Comparison of ENCODE assay signal across 25 cellular contexts in genomic region chr1:28840928-28841544, GRCh38. TPM values are rescaled to one million over a fixed set of nuclear protein-coding genes. Genes with fewer than 3 reads are reported as not detected.
DNase-seq lines count a peak whose midpoint lies in the region; ATAC-seq and TF ChIP-seq lines count a peak whose summit lies in the region.
"Had no signal": no experiment of that assay in that cellular context is flagged by ENCODE, and none has a peak within 500 bp of the region (broad histone marks: within the 10 kb centered on the region; RNA-seq: fewer than 3 reads in every experiment).

No MANE protein-coding gene starts in this region.

- ATAC-seq in SK-N-SH treated with all-trans-retinoic acid at 6 μM for 48 hours (no peak), HG03175 (IDR thresholded peaks at IDR 0.05; ENCODE audit: unreplicated experiment) (no peak), GM18909 (IDR thresholded peaks at IDR 0.05; ENCODE audit: poor library complexity, unreplicated experiment) (no peak)

- H2AFZ ChIP-seq in SK-N-SH (ENCODE audit: low read depth): no peak overlapping the region
- H2AFZ ChIP-seq: PC-9 had no signal

- H3K9me3 Mint-ChIP-seq in endodermal cell: peaks cover 1% of the 10 kb centered on the region
- H3K9me3 Mint-ChIP-seq: CD14-positive monocyte; CD8-positive, alpha-beta memory T cell had no signal

- no peak overlapping the region for H3K27ac Mint-ChIP-seq in endodermal cell
- H3K27ac Mint-ChIP-seq: CD14-positive monocyte; CD8-positive, alpha-beta memory T cell had no signal

- no peak for TF ChIP-seq CTCF in SK-N-SH (IDR thresholded peaks at IDR 0.05)
- peak; percentile 48 for TF ChIP-seq CTCF in endodermal cell (conservative IDR thresholded peaks at IDR 0.05)

- H3K4me1 Mint-ChIP-seq in endodermal cell: no peaks in the 10 kb centered on the region

- DNase-seq in SK-N-SH (no peak), RPMI8226 (peak; percentile 30), endodermal cell (no peak), HPDE6-E6E7 (ENCODE audit: extremely low spot score) (no peak)
- DNase-seq: 8988T; ACHN; BE2C; CD8-positive, alpha-beta memory T cell; DND-41; HCEC 1CT; IMR-90; MM.1S; NCI-H2029; NCI-H446; NCI-H524 treated with DMSO at 0.1 percent for 48 hours; NCI-H774; NK-92 treated with Interleukin-12 subunit alpha and Interleukin-12 subunit beta, amount 100 ng/mL, for 24 hours; PC-9; Right ventricle myocardium superior had no signal

- H3K4me1 ChIP-seq in SK-N-SH (ENCODE audit: control insufficient read depth in 1 of 2, insufficient read depth in 2 of 2, low read depth in 1 of 2, low read length in 1 of 2) (peaks cover 0 to 12% of the 10 kb centered on the region in 2 experiments; a peak in 1 of 4 replicates), endodermal cell (ENCODE audit: control insufficient read depth, insufficient read depth, low read length) (no peaks in the 10 kb centered on the region)
- H3K4me1 ChIP-seq: SJSA1 had no signal

- no peak overlapping the region for H3K27ac ChIP-seq in SK-N-SH (ENCODE audit: low read depth in 2 of 2, low read length in 1 of 2)
- no peak overlapping the region for H3K27ac ChIP-seq in endodermal cell (ENCODE audit: low read depth, low read length)
- H3K27ac ChIP-seq: KMS-11, PC-9, SJSA1 had no signal

- POLR2A ChIA-PET in SK-N-SH (lab: Yijun Ruan, JAX): no interaction called here

- TF ChIP-seq EP300 in SK-N-SH (IDR thresholded peaks at IDR 0.05; ENCODE audit: borderline replicate concordance in 1 of 2, low read depth in 1 of 2, low read length in 1 of 2): no peak

- H3K36me3 Mint-ChIP-seq in endodermal cell (ENCODE audit: low read depth): no peaks in the 10 kb centered on the region
- H3K36me3 Mint-ChIP-seq: CD14-positive monocyte; CD8-positive, alpha-beta memory T cell had no signal

- no peaks in the 10 kb centered on the region for H4K20me1 ChIP-seq in SK-N-SH (ENCODE audit: insufficient read depth)

- H3K27me3 ChIP-seq in SK-N-SH (ENCODE audit: insufficient read depth): no peaks in the 10 kb centered on the region
- no peaks in the 10 kb centered on the region for H3K27me3 ChIP-seq in endodermal cell (ENCODE audit: control insufficient read depth, insufficient read depth, low read length, poor library complexity, severe bottlenecking)
- H3K27me3 ChIP-seq: BE2C had no signal

- H3K4me2 ChIP-seq in SK-N-SH: no peak overlapping the region
- H3K4me2 ChIP-seq: KMS-11, PC-9 had no signal

- no peaks in the 10 kb centered on the region for H3K9me3 ChIP-seq in SK-N-SH
- H3K9me3 ChIP-seq in endodermal cell (ENCODE audit: control insufficient read depth, low read length): no peaks in the 10 kb centered on the region
- H3K9me3 ChIP-seq: BE2C, SJSA1 had no signal

- CTCF ChIA-PET in SK-N-SH (lab: Yijun Ruan, JAX): interaction anchor here (0.5 to 3.4 kb wide), 5 partner anchors 11 to 59 kb away, joined by 3 to 21 read pairs (median 3); no protein-coding TSS in a partner anchor

- H3K36me3 ChIP-seq in SK-N-SH (replicated peaks in 1 of 2; ENCODE audit: control insufficient read depth in 1 of 2, insufficient read depth in 2 of 2, low read length in 1 of 2) (no peaks in the 10 kb centered on the region), endodermal cell (ENCODE audit: control insufficient read depth, insufficient read depth, low read length) (no peaks in the 10 kb centered on the region)
- H3K36me3 ChIP-seq: BE2C, SJSA1 had no signal

- no peaks in the 10 kb centered on the region for H3F3A ChIP-seq in SK-N-SH (replicated peaks; ENCODE audit: insufficient read depth)

- peaks cover 2% of the 10 kb centered on the region for H3K27me3 Mint-ChIP-seq in endodermal cell (ENCODE audit: insufficient read depth)

- no peak overlapping the region for H3K4me3 ChIP-seq in SK-N-SH (ENCODE audit: low read depth in 2 of 2, low read length in 1 of 2)
- no peak overlapping the region for H3K4me3 ChIP-seq in endodermal cell (ENCODE audit: low read length)
- H3K4me3 ChIP-seq: PC-9, SJSA1 had no signal

- 0 out of 2 replicates have a peak, but pooled peaks have one; percentile 7 for TF ChIP-seq RAD21 in SK-N-SH (IDR thresholded peaks at IDR 0.05; ENCODE audit: low read length)

- H3K9ac ChIP-seq in SK-N-SH (no peak overlapping the region), endodermal cell (ENCODE audit: extremely low read depth, low read length, poor library complexity, severe bottlenecking) (no peak overlapping the region)
- H3K9ac ChIP-seq: KMS-11 had no signal

- no peak overlapping the region for H3K4me3 Mint-ChIP-seq in endodermal cell
- H3K4me3 Mint-ChIP-seq: CD14-positive monocyte; CD8-positive, alpha-beta memory T cell had no signal

- no peaks in the 10 kb centered on the region for H3K9me2 ChIP-seq in SK-N-SH

- H3K79me2 ChIP-seq in SK-N-SH (ENCODE audit: insufficient read depth): no peaks in the 10 kb centered on the region

- 75% methylated on average over 7 of the region's 8 CpGs for WGBS in SK-N-SH (ENCODE audit: low lambda C conversion rate)
- 89 to 90% methylated on average over 8 of the region's 8 CpGs for WGBS in endodermal cell (ENCODE audit: insufficient coverage in 1 of 2, insufficient read length in 1 of 2), 2 experiments

TF ChIP-seq in SK-N-SH, 30 proteins besides CTCF, POLR2A, EP300 and RAD21:
- no peak for TF ChIP-seq FOXM1 (IDR thresholded peaks at IDR 0.05; ENCODE audit: low read depth)
- no peak for TF ChIP-seq RFX5 (IDR thresholded peaks at IDR 0.05; ENCODE audit: low read length)

TF ChIP-seq in SK-N-SH treated with all-trans-retinoic acid at 6 μM for 48 hours, 23 proteins besides CTCF, POLR2A, EP300 and RAD21:
- TF ChIP-seq POU6F1 (CRISPR knock-in tag; IDR thresholded peaks at IDR 0.05; ENCODE audit: borderline replicate concordance, low read depth): no peak
- no peak for TF ChIP-seq CSRNP3 (CRISPR knock-in tag; IDR thresholded peaks at IDR 0.05)
- no peak for TF ChIP-seq ZNF8 (CRISPR knock-in tag; IDR thresholded peaks at IDR 0.05)
- TF ChIP-seq ESRRG (CRISPR knock-in tag; IDR thresholded peaks at IDR 0.05): no peak
- TF ChIP-seq CSDC2 (CRISPR knock-in tag; IDR thresholded peaks at IDR 0.05): no peak
- TF ChIP-seq ZFP30 (CRISPR knock-in tag; IDR thresholded peaks at IDR 0.05): no peak
- no peak for TF ChIP-seq BACH2 (CRISPR knock-in tag; IDR thresholded peaks at IDR 0.05; ENCODE audit: borderline replicate concordance)
- no peak for TF ChIP-seq OSR1 (CRISPR knock-in tag; IDR thresholded peaks at IDR 0.05)
- TF ChIP-seq ZFP3 (CRISPR knock-in tag; IDR thresholded peaks at IDR 0.05): no peak
- no peak for TF ChIP-seq ZNF565 (CRISPR knock-in tag; conservative IDR thresholded peaks at IDR 0.05; ENCODE audit: low read depth)
- TF ChIP-seq ISL1 (CRISPR knock-in tag; IDR thresholded peaks at IDR 0.05): no peak
- TF ChIP-seq PPARA (CRISPR knock-in tag; IDR thresholded peaks at IDR 0.05; ENCODE audit: borderline replicate concordance): no peak
- TF ChIP-seq SNAI2 (CRISPR knock-in tag; IDR thresholded peaks at IDR 0.05): no peak

RNA-seq across cellular contexts. Expression of gene OPRD1, which starts 29.1 kb away (rescaled TPM):
- 0.07 and 0.24 TPM in 2 replicates for polyA plus RNA-seq in SK-N-SH (2012; rRNA removed)
- polyA plus RNA-seq in SK-N-SH (2012; cell fraction: cytosol; rRNA removed): 0.10 and 0.26 TPM in 2 replicates
- polyA plus RNA-seq in SK-N-SH (2012; cell fraction: nucleus; rRNA removed): 0.27 and 0.43 TPM in 2 replicates
- under 1 TPM; 0.55 to 0.75 TPM for total RNA-seq in endodermal cell
- polyA plus RNA-seq in endodermal cell (2013, experiment 1 of 2): 0.39 TPM
- 0.75 TPM for polyA plus RNA-seq in endodermal cell (2013, experiment 2 of 2)
- total RNA-seq: CD8-positive, alpha-beta memory T cell; PC-9; Right ventricle myocardium superior had no signal
- polyA plus RNA-seq: CD14-positive monocyte, IMR-90 had no signal
